In the genomic region with DNA sequence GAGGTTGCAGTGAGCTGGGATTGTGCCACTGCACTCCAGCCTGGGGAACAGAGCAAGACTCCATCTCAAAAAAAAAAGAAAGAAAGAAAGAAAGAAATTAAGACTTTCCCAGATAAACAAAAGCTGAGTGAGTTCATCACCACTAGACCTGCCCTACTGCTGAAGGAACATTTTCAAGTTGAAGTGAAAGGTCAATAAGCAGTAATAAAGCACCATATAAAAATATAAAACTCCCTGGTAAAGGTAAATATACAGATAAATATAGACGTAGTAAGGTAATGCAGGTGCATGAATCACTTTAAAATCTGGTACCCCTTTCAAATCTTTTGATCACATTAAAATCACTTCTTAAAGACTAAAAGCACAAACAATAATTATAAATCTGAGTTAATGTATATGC, we compare ENCODE assay signal across 15 cellular contexts. TPM values are rescaled to one million over a fixed set of nuclear protein-coding genes. Genes with fewer than 3 reads are reported as not detected.
DNase-seq lines count a peak whose midpoint lies in the region; ATAC-seq lines count a peak whose summit lies in the region.
"Had no signal": no experiment of that assay in that cellular context is flagged by ENCODE, and none has a peak within 500 bp of the region (broad histone marks: within the 10 kb centered on the region; RNA-seq: fewer than 3 reads in every experiment).

No MANE protein-coding gene starts in this region.

- peaks cover 69% of the 10 kb centered on the region for H3K4me1 Mint-ChIP-seq in activated naive CD4-positive, alpha-beta T cell treated with anti-CD3 and anti-CD28 coated beads, Interleukin-2, amount 50 U/mL, for 24 hours
- H3K4me1 Mint-ChIP-seq in T-helper 17 cell = peaks cover 56% of the 10 kb centered on the region
- H3K4me1 Mint-ChIP-seq in effector memory CD8-positive, alpha-beta T cell (ENCODE audit: low read depth in 2 of 2) = peaks cover 56 to 67% of the 10 kb centered on the region in 2 donors
- H3K4me1 Mint-ChIP-seq in stimulated activated memory B cell treated with anti-CD40 and anti-IgM and Interleukin-4, amounts not matched to agents 10 μg/mL and 1 μg/mL and 100 μg/mL, for 72 hours = peaks cover 59% of the 10 kb centered on the region

- no peak for DNase-seq in activated naive CD4-positive, alpha-beta T cell treated with Interleukin-2 at 50 U/mL for 16 hours
- DNase-seq in T-helper 17 cell (no peak), G401 (ENCODE audit: low spot score) (no peak), occipital lobe (lab: John Stamatoyannopoulos, UW) (no peak), islet precursor cell (no peak)
- no peak for DNase-seq in effector memory CD8-positive, alpha-beta T cell
- DNase-seq: COR-L47, H7, MM.1S, NCI-H1105, NCI-H1694 treated with DMSO at 0.1 percent for 48 hours, NCI-H446, PC-3 had no signal

- peaks cover 32% of the 10 kb centered on the region for H3K36me3 Mint-ChIP-seq in activated naive CD4-positive, alpha-beta T cell treated with anti-CD3 and anti-CD28 coated beads, Interleukin-2, amount 50 U/mL, for 24 hours
- peaks cover 19% of the 10 kb centered on the region for H3K36me3 Mint-ChIP-seq in T-helper 17 cell (ENCODE audit: low read depth)
- peaks cover 85% of the 10 kb centered on the region for H3K36me3 Mint-ChIP-seq in effector memory CD8-positive, alpha-beta T cell (ENCODE audit: insufficient read depth)
- H3K36me3 Mint-ChIP-seq in stimulated activated memory B cell treated with anti-CD40 and anti-IgM and Interleukin-4, amounts not matched to agents 10 μg/mL and 1 μg/mL and 100 μg/mL, for 72 hours = peaks cover 35% of the 10 kb centered on the region

- in situ Hi-C loops in G401 (cut with HindIII; ENCODE audit: low sequenced_read_pairs) = no loop called here

- peak overlapping the region; percentile 90 for H3K27ac Mint-ChIP-seq in activated naive CD4-positive, alpha-beta T cell treated with anti-CD3 and anti-CD28 coated beads, Interleukin-2, amount 50 U/mL, for 24 hours
- H3K27ac Mint-ChIP-seq in T-helper 17 cell = peak overlapping the region; percentile 94
- H3K27ac Mint-ChIP-seq in effector memory CD8-positive, alpha-beta T cell = peak overlapping the region; percentile 78 to 88
- H3K27ac Mint-ChIP-seq in stimulated activated memory B cell treated with anti-CD40 and anti-IgM and Interleukin-4, amounts not matched to agents 10 μg/mL and 1 μg/mL and 100 μg/mL, for 72 hours = peak overlapping the region; percentile 63

- H3K4me3 Mint-ChIP-seq in activated naive CD4-positive, alpha-beta T cell treated with anti-CD3 and anti-CD28 coated beads, Interleukin-2, amount 50 U/mL, for 24 hours = peak overlapping the region; percentile 61
- peak overlapping the region; percentile 77 for H3K4me3 Mint-ChIP-seq in T-helper 17 cell
- peak overlapping the region; percentile 65 to 80 for H3K4me3 Mint-ChIP-seq in effector memory CD8-positive, alpha-beta T cell
- no peak overlapping the region for H3K4me3 Mint-ChIP-seq in stimulated activated memory B cell treated with anti-CD40 and anti-IgM and Interleukin-4, amounts not matched to agents 10 μg/mL and 1 μg/mL and 100 μg/mL, for 72 hours

- ATAC-seq in T-helper 17 cell = no peak
- ATAC-seq in effector memory CD8-positive, alpha-beta T cell (replicated peaks) = no peak
- no peak for ATAC-seq in stimulated activated memory B cell treated with anti-CD40 and anti-IgM and Interleukin-4, amounts not matched to agents 10 μg/mL and 1 μg/mL and 100 μg/mL, for 72 hours
- ATAC-seq: PC-3 had no signal

- no peaks in the 10 kb centered on the region for H3K9me3 ChIP-seq in T-helper 17 cell (ENCODE audit: control insufficient read depth, low read length, poor library complexity, severe bottlenecking)

- no peaks in the 10 kb centered on the region for H3K27me3 Mint-ChIP-seq in activated naive CD4-positive, alpha-beta T cell treated with anti-CD3 and anti-CD28 coated beads, Interleukin-2, amount 50 U/mL, for 24 hours
- no peaks in the 10 kb centered on the region for H3K27me3 Mint-ChIP-seq in T-helper 17 cell
- H3K27me3 Mint-ChIP-seq in effector memory CD8-positive, alpha-beta T cell = no peaks in the 10 kb centered on the region
- H3K27me3 Mint-ChIP-seq in stimulated activated memory B cell treated with anti-CD40 and anti-IgM and Interleukin-4, amounts not matched to agents 10 μg/mL and 1 μg/mL and 100 μg/mL, for 72 hours = no peaks in the 10 kb centered on the region

- no peaks in the 10 kb centered on the region for H3K9me3 Mint-ChIP-seq in activated naive CD4-positive, alpha-beta T cell treated with anti-CD3 and anti-CD28 coated beads, Interleukin-2, amount 50 U/mL, for 24 hours
- peaks cover 3 to 8% of the 10 kb centered on the region in 2 donors for H3K9me3 Mint-ChIP-seq in effector memory CD8-positive, alpha-beta T cell
- H3K9me3 Mint-ChIP-seq in stimulated activated memory B cell treated with anti-CD40 and anti-IgM and Interleukin-4, amounts not matched to agents 10 μg/mL and 1 μg/mL and 100 μg/mL, for 72 hours = no peaks in the 10 kb centered on the region

RNA-seq across cellular contexts. Expression of a gene that starts 42.6 kb away (rescaled TPM):
- total RNA-seq in T-helper 17 cell = 10 to 100 TPM; 12.0 to 14.8 TPM
- 38.5 and 41.7 TPM in 2 replicates for total RNA-seq in G401 (2014; rRNA removed; shearing (Covaris generic))
- total RNA-seq in occipital lobe = 51.8 TPM

RNA-seq across cellular contexts. Expression of a gene that starts 42.7 kb away (rescaled TPM):
- total RNA-seq in T-helper 17 cell = 10 to 100 TPM; 20.0 to 20.7 TPM
- total RNA-seq in G401 (2014; rRNA removed; shearing (Covaris generic)) = 21.5 and 37.0 TPM in 2 replicates
- total RNA-seq in occipital lobe = 61.0 TPM
